1 cellular context compared by ENCODE assay signal in the genomic region with DNA sequence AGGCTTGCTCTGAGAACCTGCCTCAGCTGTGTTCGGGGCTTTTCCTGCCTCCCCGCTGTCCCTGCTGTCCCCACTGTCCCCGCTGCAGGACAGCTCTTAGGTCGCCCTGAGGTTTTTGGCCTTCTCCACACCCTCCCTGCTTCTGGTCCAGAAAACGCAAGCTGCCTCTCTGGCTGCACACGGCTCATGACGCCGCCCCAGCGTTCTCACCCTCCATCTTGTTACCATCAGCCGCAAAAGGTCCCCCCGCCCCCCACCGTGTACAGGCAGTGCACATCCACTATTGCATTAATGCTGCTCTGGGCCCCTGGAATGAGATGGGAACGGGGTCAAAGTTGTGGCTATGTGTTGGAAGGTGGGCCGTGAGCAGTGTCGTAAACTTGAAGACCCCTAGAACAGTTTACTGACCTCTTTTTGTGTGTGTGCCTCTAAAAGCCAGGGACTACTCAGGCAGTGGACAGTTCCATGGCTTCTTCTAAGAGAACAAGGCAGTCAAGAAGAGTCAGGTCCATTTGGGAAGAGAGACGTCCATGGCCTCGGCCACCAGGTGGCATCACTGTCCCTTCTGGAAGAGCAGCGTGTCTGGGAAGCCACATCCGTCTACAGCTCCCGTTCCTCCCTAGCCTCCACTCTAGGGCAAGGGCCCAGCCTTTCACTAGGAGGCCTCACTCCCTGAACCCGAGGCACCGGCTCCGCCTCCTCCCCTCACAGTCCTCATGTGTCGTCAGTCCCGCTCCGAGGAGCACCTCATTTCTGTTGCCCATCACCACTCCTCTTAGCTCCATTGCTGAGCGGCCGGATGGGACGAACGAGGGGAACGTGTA.
TF ChIP-seq lines count a peak whose summit lies in the region.

No MANE protein-coding gene starts in this region.

TF ChIP-seq in K562, 482 proteins besides CTCF, POLR2A, EP300 and RAD21 (continued from another document and continues in another):
- TF ChIP-seq, protein P1, sequence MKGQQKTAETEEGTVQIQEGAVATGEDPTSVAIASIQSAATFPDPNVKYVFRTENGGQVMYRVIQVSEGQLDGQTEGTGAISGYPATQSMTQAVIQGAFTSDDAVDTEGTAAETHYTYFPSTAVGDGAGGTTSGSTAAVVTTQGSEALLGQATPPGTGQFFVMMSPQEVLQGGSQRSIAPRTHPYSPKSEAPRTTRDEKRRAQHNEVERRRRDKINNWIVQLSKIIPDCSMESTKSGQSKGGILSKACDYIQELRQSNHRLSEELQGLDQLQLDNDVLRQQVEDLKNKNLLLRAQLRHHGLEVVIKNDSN (CRISPR knock-in tag; IDR thresholded peaks at IDR 0.05) = no peak
- TF ChIP-seq STAT5A (IDR thresholded peaks at IDR 0.05; ENCODE audit: borderline replicate concordance, low read length) (no peak), ZNF316 (IDR thresholded peaks at IDR 0.05) (no peak), FOXK1 (CRISPR knock-in tag; IDR thresholded peaks at IDR 0.05; ENCODE audit: borderline replicate concordance) (no peak), TCFL5 (CRISPR knock-in tag; conservative IDR thresholded peaks at IDR 0.05) (no peak), ZZZ3 (IDR thresholded peaks at IDR 0.05) (no peak), SOX6 (IDR thresholded peaks at IDR 0.05) (0 out of 2 replicates have a peak, but pooled peaks have one; percentile 24), MCM7 (IDR thresholded peaks at IDR 0.05) (no peak), ZNF347 (CRISPR knock-in tag; IDR thresholded peaks at IDR 0.05; ENCODE audit: low read depth) (no peak), MTA1 (IDR thresholded peaks at IDR 0.05; ENCODE audit: borderline replicate concordance) (0 out of 2 replicates have a peak, but pooled peaks have one; percentile 18), GATAD2A (IDR thresholded peaks at IDR 0.05) (no peak), ZNF583 (CRISPR knock-in tag; IDR thresholded peaks at IDR 0.05) (0 out of 2 replicates have a peak, but pooled peaks have one; percentile 38), ZSCAN32 (CRISPR knock-in tag; IDR thresholded peaks at IDR 0.05) (no peak), MXI1 (IDR thresholded peaks at IDR 0.05; ENCODE audit: low read depth, low read length) (no peak), TAF9B (IDR thresholded peaks at IDR 0.05; ENCODE audit: partially characterized antibody) (no peak), ADNP (tag; IDR thresholded peaks at IDR 0.05) (no peak), SRF (CRISPR knock-in tag; IDR thresholded peaks at IDR 0.05) (peak in 1 of 2 experiments; percentile 77; a peak in 2 of 4 replicates), ZNF217 (CRISPR knock-in tag; IDR thresholded peaks at IDR 0.05) (no peak; the same call in 1 of the 2 replicates), NR2C2 (CRISPR knock-in tag; IDR thresholded peaks at IDR 0.05) (no peak), NR2C2 (tag; IDR thresholded peaks at IDR 0.05) (no peak), HDGF (IDR thresholded peaks at IDR 0.05) (peak; percentile 84), WHSC1 (IDR thresholded peaks at IDR 0.05; ENCODE audit: low read length) (no peak), ZNF707 (CRISPR knock-in tag; conservative IDR thresholded peaks at IDR 0.05) (no peak), ZNF764 (CRISPR knock-in tag; IDR thresholded peaks at IDR 0.05; ENCODE audit: low read depth) (no peak), SAP30 (IDR thresholded peaks at IDR 0.05; ENCODE audit: borderline replicate concordance, insufficient read depth, low read depth, low read length, poor library complexity, severe bottlenecking) (no peak), HMG20A (CRISPR knock-in tag; conservative IDR thresholded peaks at IDR 0.05) (no peak), ZNF232 (CRISPR knock-in tag; IDR thresholded peaks at IDR 0.05) (no peak), ZNF507 (tag; conservative IDR thresholded peaks at IDR 0.05) (no peak), PHF20 (IDR thresholded peaks at IDR 0.05; ENCODE audit: partially characterized antibody) (peak; percentile 50), MTA2 (IDR thresholded peaks at IDR 0.05; ENCODE audit: low read depth) (no peak), MYC (IDR thresholded peaks at IDR 0.05; ENCODE audit: low read depth, low read length) (peak; percentile 65), MYC (CRISPR knock-in tag; IDR thresholded peaks at IDR 0.05; ENCODE audit: borderline replicate concordance, low read depth) (no peak), KLF1 (tag; IDR thresholded peaks at IDR 0.05) (peak; percentile 28; the same call in 1 of the 2 replicates), GABPA (tag; conservative IDR thresholded peaks at IDR 0.05; ENCODE audit: low read depth) (no peak), ETV6 (IDR thresholded peaks at IDR 0.05; ENCODE audit: borderline replicate concordance in 1 of 2, low read depth in 2 of 2, low read length in 1 of 2) (no peak; a peak in 1 of 4 replicates), ETV6 (CRISPR knock-in tag; IDR thresholded peaks at IDR 0.05; ENCODE audit: borderline replicate concordance) (no peak), ZNF780A (CRISPR knock-in tag; IDR thresholded peaks at IDR 0.05) (no peak), CREM (IDR thresholded peaks at IDR 0.05; ENCODE audit: low read depth) (peak; percentile 55; the same call in 1 of the 2 replicates), MCM2 (IDR thresholded peaks at IDR 0.05; ENCODE audit: low read depth) (no peak), HCFC1 (IDR thresholded peaks at IDR 0.05; ENCODE audit: low read depth, low read length) (peak; percentile 52), CEBPG (CRISPR knock-in tag; IDR thresholded peaks at IDR 0.05) (peak; percentile 28; the same call in 1 of the 2 replicates), CEBPG (tag; conservative IDR thresholded peaks at IDR 0.05 in 1 of 2, IDR thresholded peaks at IDR 0.05 in 1 of 2) (no peak), HNRNPUL1 (IDR thresholded peaks at IDR 0.05; ENCODE audit: low read length) (no peak), TFAM (CRISPR knock-in tag; conservative IDR thresholded peaks at IDR 0.05) (no peak), ZNF76 (CRISPR knock-in tag; IDR thresholded peaks at IDR 0.05; ENCODE audit: borderline replicate concordance) (no peak)
- TF ChIP-seq, protein P2, sequence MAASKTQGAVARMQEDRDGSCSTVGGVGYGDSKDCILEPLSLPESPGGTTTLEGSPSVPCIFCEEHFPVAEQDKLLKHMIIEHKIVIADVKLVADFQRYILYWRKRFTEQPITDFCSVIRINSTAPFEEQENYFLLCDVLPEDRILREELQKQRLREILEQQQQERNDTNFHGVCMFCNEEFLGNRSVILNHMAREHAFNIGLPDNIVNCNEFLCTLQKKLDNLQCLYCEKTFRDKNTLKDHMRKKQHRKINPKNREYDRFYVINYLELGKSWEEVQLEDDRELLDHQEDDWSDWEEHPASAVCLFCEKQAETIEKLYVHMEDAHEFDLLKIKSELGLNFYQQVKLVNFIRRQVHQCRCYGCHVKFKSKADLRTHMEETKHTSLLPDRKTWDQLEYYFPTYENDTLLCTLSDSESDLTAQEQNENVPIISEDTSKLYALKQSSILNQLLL (CRISPR knock-in tag; IDR thresholded peaks at IDR 0.05; ENCODE audit: borderline replicate concordance) = no peak
- TF ChIP-seq, protein P3, sequence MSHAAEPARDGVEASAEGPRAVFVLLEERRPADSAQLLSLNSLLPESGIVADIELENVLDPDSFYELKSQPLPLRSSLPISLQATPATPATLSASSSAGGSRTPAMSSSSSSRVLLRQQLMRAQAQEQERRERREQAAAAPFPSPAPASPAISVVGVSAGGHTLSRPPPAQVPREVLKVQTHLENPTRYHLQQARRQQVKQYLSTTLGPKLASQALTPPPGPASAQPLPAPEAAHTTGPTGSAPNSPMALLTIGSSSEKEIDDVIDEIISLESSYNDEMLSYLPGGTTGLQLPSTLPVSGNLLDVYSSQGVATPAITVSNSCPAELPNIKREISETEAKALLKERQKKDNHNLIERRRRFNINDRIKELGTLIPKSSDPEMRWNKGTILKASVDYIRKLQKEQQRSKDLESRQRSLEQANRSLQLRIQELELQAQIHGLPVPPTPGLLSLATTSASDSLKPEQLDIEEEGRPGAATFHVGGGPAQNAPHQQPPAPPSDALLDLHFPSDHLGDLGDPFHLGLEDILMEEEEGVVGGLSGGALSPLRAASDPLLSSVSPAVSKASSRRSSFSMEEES (CRISPR knock-in tag; IDR thresholded peaks at IDR 0.05) = no peak
- TF ChIP-seq, protein P4, sequence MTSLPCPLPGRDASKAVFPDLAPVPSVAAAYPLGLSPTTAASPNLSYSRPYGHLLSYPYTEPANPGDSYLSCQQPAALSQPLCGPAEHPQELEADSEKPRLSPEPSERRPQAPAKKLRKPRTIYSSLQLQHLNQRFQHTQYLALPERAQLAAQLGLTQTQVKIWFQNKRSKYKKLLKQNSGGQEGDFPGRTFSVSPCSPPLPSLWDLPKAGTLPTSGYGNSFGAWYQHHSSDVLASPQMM (CRISPR knock-in tag; IDR thresholded peaks at IDR 0.05) = no peak
- TF ChIP-seq, protein P5, sequence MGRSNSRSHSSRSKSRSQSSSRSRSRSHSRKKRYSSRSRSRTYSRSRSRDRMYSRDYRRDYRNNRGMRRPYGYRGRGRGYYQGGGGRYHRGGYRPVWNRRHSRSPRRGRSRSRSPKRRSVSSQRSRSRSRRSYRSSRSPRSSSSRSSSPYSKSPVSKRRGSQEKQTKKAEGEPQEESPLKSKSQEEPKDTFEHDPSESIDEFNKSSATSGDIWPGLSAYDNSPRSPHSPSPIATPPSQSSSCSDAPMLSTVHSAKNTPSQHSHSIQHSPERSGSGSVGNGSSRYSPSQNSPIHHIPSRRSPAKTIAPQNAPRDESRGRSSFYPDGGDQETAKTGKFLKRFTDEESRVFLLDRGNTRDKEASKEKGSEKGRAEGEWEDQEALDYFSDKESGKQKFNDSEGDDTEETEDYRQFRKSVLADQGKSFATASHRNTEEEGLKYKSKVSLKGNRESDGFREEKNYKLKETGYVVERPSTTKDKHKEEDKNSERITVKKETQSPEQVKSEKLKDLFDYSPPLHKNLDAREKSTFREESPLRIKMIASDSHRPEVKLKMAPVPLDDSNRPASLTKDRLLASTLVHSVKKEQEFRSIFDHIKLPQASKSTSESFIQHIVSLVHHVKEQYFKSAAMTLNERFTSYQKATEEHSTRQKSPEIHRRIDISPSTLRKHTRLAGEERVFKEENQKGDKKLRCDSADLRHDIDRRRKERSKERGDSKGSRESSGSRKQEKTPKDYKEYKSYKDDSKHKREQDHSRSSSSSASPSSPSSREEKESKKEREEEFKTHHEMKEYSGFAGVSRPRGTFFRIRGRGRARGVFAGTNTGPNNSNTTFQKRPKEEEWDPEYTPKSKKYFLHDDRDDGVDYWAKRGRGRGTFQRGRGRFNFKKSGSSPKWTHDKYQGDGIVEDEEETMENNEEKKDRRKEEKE (IDR thresholded peaks at IDR 0.05; ENCODE audit: borderline replicate concordance in 1 of 2, control insufficient read depth in 1 of 2, low read depth in 2 of 2, low read length in 1 of 2) = no peak
- TF ChIP-seq, protein P6, sequence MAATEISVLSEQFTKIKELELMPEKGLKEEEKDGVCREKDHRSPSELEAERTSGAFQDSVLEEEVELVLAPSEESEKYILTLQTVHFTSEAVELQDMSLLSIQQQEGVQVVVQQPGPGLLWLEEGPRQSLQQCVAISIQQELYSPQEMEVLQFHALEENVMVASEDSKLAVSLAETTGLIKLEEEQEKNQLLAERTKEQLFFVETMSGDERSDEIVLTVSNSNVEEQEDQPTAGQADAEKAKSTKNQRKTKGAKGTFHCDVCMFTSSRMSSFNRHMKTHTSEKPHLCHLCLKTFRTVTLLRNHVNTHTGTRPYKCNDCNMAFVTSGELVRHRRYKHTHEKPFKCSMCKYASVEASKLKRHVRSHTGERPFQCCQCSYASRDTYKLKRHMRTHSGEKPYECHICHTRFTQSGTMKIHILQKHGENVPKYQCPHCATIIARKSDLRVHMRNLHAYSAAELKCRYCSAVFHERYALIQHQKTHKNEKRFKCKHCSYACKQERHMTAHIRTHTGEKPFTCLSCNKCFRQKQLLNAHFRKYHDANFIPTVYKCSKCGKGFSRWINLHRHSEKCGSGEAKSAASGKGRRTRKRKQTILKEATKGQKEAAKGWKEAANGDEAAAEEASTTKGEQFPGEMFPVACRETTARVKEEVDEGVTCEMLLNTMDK (IDR thresholded peaks at IDR 0.05; ENCODE audit: borderline replicate concordance, insufficient read depth, low read depth, low read length, poor library complexity, severe bottlenecking) = peak; percentile 35
- TF ChIP-seq, protein P7, sequence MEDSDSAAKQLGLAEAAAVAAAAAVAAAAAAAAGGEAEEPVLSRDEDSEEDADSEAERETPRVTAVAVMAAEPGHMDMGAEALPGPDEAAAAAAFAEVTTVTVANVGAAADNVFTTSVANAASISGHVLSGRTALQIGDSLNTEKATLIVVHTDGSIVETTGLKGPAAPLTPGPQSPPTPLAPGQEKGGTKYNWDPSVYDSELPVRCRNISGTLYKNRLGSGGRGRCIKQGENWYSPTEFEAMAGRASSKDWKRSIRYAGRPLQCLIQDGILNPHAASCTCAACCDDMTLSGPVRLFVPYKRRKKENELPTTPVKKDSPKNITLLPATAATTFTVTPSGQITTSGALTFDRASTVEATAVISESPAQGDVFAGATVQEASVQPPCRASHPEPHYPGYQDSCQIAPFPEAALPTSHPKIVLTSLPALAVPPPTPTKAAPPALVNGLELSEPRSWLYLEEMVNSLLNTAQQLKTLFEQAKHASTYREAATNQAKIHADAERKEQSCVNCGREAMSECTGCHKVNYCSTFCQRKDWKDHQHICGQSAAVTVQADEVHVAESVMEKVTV (CRISPR knock-in tag; IDR thresholded peaks at IDR 0.05) = peak; percentile 94
- TF ChIP-seq, protein P8, sequence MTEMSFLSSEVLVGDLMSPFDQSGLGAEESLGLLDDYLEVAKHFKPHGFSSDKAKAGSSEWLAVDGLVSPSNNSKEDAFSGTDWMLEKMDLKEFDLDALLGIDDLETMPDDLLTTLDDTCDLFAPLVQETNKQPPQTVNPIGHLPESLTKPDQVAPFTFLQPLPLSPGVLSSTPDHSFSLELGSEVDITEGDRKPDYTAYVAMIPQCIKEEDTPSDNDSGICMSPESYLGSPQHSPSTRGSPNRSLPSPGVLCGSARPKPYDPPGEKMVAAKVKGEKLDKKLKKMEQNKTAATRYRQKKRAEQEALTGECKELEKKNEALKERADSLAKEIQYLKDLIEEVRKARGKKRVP (CRISPR knock-in tag; IDR thresholded peaks at IDR 0.05) = no peak
- TF ChIP-seq, protein P9, sequence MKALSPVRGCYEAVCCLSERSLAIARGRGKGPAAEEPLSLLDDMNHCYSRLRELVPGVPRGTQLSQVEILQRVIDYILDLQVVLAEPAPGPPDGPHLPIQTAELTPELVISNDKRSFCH (CRISPR knock-in tag; IDR thresholded peaks at IDR 0.05) = no peak
- TF ChIP-seq, protein P9 (tag; IDR thresholded peaks at IDR 0.05) = 0 out of 2 replicates have a peak, but pooled peaks have one; percentile 67
